10 cellular contexts compared by ENCODE assay signal in the genomic region with DNA sequence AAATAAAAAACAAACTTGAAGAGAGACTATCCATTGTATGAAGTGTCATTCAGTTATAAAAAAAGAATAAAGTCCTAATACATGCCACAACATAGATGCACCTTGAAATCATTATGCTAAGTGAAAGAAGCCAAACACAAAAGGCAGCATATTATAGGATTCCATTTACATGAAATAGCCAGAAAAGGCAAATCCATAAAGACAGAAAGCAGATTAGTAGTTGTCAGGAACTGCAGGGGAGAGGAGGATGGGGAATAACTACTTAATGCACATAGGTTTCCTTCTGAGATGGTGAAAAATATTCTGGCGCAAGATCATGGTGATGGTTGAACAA. TPM values are rescaled to one million over a fixed set of nuclear protein-coding genes. Genes with fewer than 3 reads are reported as not detected.
DNase-seq lines count a peak whose midpoint lies in the region; ATAC-seq and TF ChIP-seq lines count a peak whose summit lies in the region.
"Had no signal": no experiment of that assay in that cellular context is flagged by ENCODE, and none has a peak within 500 bp of the region (broad histone marks: within the 10 kb centered on the region; RNA-seq: fewer than 3 reads in every experiment).

No MANE protein-coding gene starts in this region.

- H3K4me1 Mint-ChIP-seq in naive B cell (peaks cover 10 to 13% (median 10%) of the 10 kb centered on the region in 3 donors), neural progenitor cell (peaks cover 6% of the 10 kb centered on the region)

- H3K36me3 Mint-ChIP-seq in naive B cell (peaks cover 0 to 14% of the 10 kb centered on the region in 2 donors), neural progenitor cell (no peaks in the 10 kb centered on the region)

- H3F3A ChIP-seq in neural progenitor cell (ENCODE audit: low read depth) = no peaks in the 10 kb centered on the region

- H3K27me3 Mint-ChIP-seq in naive B cell = peaks cover 10 to 11% (median 11%) of the 10 kb centered on the region in 3 donors
- peaks cover 2% of the 10 kb centered on the region for H3K27me3 Mint-ChIP-seq in neural progenitor cell (ENCODE audit: insufficient read depth, low read depth)

- H3K79me2 ChIP-seq in neural progenitor cell (ENCODE audit: low read depth) = no peaks in the 10 kb centered on the region

- no peak for TF ChIP-seq CTCF in neural progenitor cell (IDR thresholded peaks at IDR 0.05)
- no peak for TF ChIP-seq CTCF in foreskin fibroblast (IDR thresholded peaks at IDR 0.05; ENCODE audit: low read depth, low read length)

- peak; percentile 31 for ATAC-seq in GM18870 (IDR thresholded peaks at IDR 0.05; ENCODE audit: unreplicated experiment)
- peak; percentile 33 for ATAC-seq in HG02642 (IDR thresholded peaks at IDR 0.05; ENCODE audit: poor library complexity, unreplicated experiment)
- no peak for ATAC-seq in naive B cell (ENCODE audit: low read depth in 2 of 2)

- H3K9me3 Mint-ChIP-seq in naive B cell (peaks cover 0 to 8% (median 0%) of the 10 kb centered on the region in 7 donors), neural progenitor cell (no peaks in the 10 kb centered on the region)

- no peak overlapping the region for H2AFZ ChIP-seq in neural progenitor cell (replicated peaks)

- H3K9ac ChIP-seq in neural progenitor cell = no peak overlapping the region

- H3K4me3 ChIP-seq in SJCRH30 (peak overlapping the region; percentile 35), neural progenitor cell (no peak overlapping the region), foreskin fibroblast (ENCODE audit: low read depth in 1 of 2, low read length in 2 of 2) (peak overlapping the region in 1 of 2 donors; percentile 29)
- H3K4me3 ChIP-seq: lung had no signal

- H3K4me2 ChIP-seq in neural progenitor cell = no peak overlapping the region

- H3K27ac ChIP-seq in SJCRH30 (peak overlapping the region; percentile 91), neural progenitor cell (no peak overlapping the region)

- H3K27ac Mint-ChIP-seq in naive B cell (peak overlapping the region in 4 of 6 donors; percentile 1 to 73 (median 14)), neural progenitor cell (no peak overlapping the region)

- H3K9me3 ChIP-seq in SJCRH30 (replicated peaks) = peaks cover 15% of the 10 kb centered on the region; the same call in 1 of the 2 replicates
- no peaks in the 10 kb centered on the region for H3K9me3 ChIP-seq in neural progenitor cell (ENCODE audit: low read depth)

- no peaks in the 10 kb centered on the region for H4K20me1 ChIP-seq in neural progenitor cell (ENCODE audit: low read depth)

- peak in 1 of 2 experiments; percentile 44 for DNase-seq in SJCRH30
- DNase-seq in naive B cell = no peak
- DNase-seq in HPDE6-E6E7 (ENCODE audit: extremely low spot score) = no peak
- DNase-seq in neural progenitor cell (ENCODE audit: low spot score) = no peak
- DNase-seq in foreskin fibroblast = no peak
- DNase-seq in HCEC 1CT = no peak

- H3K4me1 ChIP-seq in SJCRH30 = peaks cover 64% of the 10 kb centered on the region
- no peaks in the 10 kb centered on the region for H3K4me1 ChIP-seq in neural progenitor cell

- H3K36me3 ChIP-seq in SJCRH30 = no peaks in the 10 kb centered on the region
- H3K36me3 ChIP-seq in neural progenitor cell = no peaks in the 10 kb centered on the region

- H3K27me3 ChIP-seq in SJCRH30 (no peaks in the 10 kb centered on the region), neural progenitor cell (no peaks in the 10 kb centered on the region)

- H3K4me3 Mint-ChIP-seq in naive B cell (peak overlapping the region in 7 of 8 donors; percentile 4 to 84 (median 62)), neural progenitor cell (no peak overlapping the region)

RNA-seq across cellular contexts. Expression of a gene that starts 6.6 kb away (rescaled TPM):
- total RNA-seq in SJCRH30 (2014; rRNA removed; shearing (Covaris generic)) = 0.28 and 0.84 TPM in 2 replicates
- polyA plus RNA-seq in naive B cell (ENCODE audit: low read depth in 6 of 6) = not detected
- total RNA-seq in neural progenitor cell (ENCODE audit: low replicate concordance) = 1.7 and 1.8 TPM in 2 replicates
- total RNA-seq: H1 had no signal
- polyA plus RNA-seq: H1 had no signal

Comparison
In these comparisons a context has a peak if more than half of its experiments do, and no peak if none do; other contexts are left out.
1. ATAC-seq: peak in GM18870 (single experiment) and HG02642 (single experiment); none in naive B cell (0 of 2).